Comparison of ENCODE assay signal across 16 cellular contexts in the genomic region with DNA sequence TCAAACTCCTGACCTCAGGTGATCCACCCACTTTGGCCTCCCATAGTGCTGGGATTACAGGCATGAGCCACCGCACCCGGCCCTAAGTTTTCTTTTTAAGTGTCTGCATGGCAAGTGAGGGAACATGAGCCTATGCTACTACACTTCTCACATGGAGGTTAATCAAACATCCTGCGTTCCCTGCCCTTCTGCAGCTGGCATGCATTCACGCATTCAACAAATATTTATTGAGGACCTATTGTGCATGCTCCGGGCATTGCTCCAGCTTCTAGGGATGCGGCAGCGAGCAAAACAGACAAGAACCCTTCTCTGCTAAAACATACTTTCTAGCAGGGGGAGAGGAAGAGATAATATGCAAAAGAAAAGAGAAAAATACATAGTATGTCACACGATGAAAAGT. TPM values are rescaled to one million over a fixed set of nuclear protein-coding genes. Genes with fewer than 3 reads are reported as not detected.
DNase-seq lines count a peak whose midpoint lies in the region; ATAC-seq, FAIRE-seq and TF ChIP-seq lines count a peak whose summit lies in the region.
"Had no signal": no experiment of that assay in that cellular context is flagged by ENCODE, and none has a peak within 500 bp of the region (broad histone marks: within the 10 kb centered on the region; RNA-seq: fewer than 3 reads in every experiment).

No MANE protein-coding gene starts in this region.

- no peaks in the 10 kb centered on the region for H3K79me2 ChIP-seq in astrocyte (ENCODE audit: insufficient read depth, low read length)

- no peak overlapping the region for H3K9ac ChIP-seq in astrocyte (ENCODE audit: low read length)

- in situ Hi-C loops in G401 (cut with HindIII; ENCODE audit: low sequenced_read_pairs), result no loop called here

- peaks cover 20% of the 10 kb centered on the region for H3K4me1 ChIP-seq in astrocyte (ENCODE audit: insufficient read depth, low read length)
- H3K4me1 ChIP-seq: psoas muscle had no signal

- H3K9me3 Mint-ChIP-seq in astrocyte (ENCODE audit: unreplicated experiment), result no peaks in the 10 kb centered on the region
- H3K9me3 Mint-ChIP-seq: activated B cell treated with CpG ODN at 0.5 μM for 24 hours had no signal

- ATAC-seq in HG03354 (IDR thresholded peaks at IDR 0.05; ENCODE audit: poor library complexity, severe bottlenecking, unreplicated experiment) (no peak), HG03175 (IDR thresholded peaks at IDR 0.05; ENCODE audit: unreplicated experiment) (no peak)
- ATAC-seq: psoas muscle; stimulated activated memory B cell treated with anti-CD40 and anti-IgM and Interleukin-4, amounts not matched to agents 10 μg/mL and 1 μg/mL and 100 μg/mL, for 72 hours had no signal

- no peaks in the 10 kb centered on the region for H3K36me3 ChIP-seq in astrocyte (ENCODE audit: insufficient read depth, low read length)

- H3K9me3 ChIP-seq in astrocyte (ENCODE audit: insufficient read depth, low read depth, low read length), result no peaks in the 10 kb centered on the region
- H3K9me3 ChIP-seq: psoas muscle had no signal

- no peak for FAIRE-seq in astrocyte (lab: Jason Lieb, UNC)
- FAIRE-seq: islet of Langerhans had no signal

- DNase-seq in DMS79 (lab: John Stamatoyannopoulos, UW) (peak; percentile 20), NCI-H2081 treated with DMSO at 0.1 percent for 48 hours (lab: John Stamatoyannopoulos, UW) (peak; percentile 33), astrocyte (ENCODE audit: low read depth) (peak; percentile 50), lung microvascular endothelial cell (ENCODE audit: low read depth in 2 of 2) (peak; percentile 62 to 86), glomerular visceral epithelial cell (ENCODE audit: extremely low spot score) (no peak), G401 (ENCODE audit: low spot score) (no peak)
- DNase-seq: activated B cell treated with CpG ODN at 0.5 μM for 24 hours; foreskin melanocyte; H7; psoas muscle; stimulated activated CD4-positive, alpha-beta T cell treated with anti-CD3 and anti-CD28 coated beads, Interleukin-4, amount 100 ng/mL, for 1 hour had no signal

- H3K4me3 Mint-ChIP-seq in astrocyte (ENCODE audit: unreplicated experiment), result no peak overlapping the region
- H3K4me3 Mint-ChIP-seq: activated B cell treated with CpG ODN at 0.5 μM for 24 hours; B cell; stimulated activated memory B cell treated with anti-CD40 and anti-IgM and Interleukin-4, amounts not matched to agents 10 μg/mL and 1 μg/mL and 100 μg/mL, for 72 hours had no signal

- TF ChIP-seq CTCF in astrocyte (IDR thresholded peaks at IDR 0.05; ENCODE audit: insufficient read depth, low read depth, low read length), result no peak

- H3K4me3 ChIP-seq in astrocyte (ENCODE audit: insufficient read depth, low read depth, low read length), result no peak overlapping the region
- H3K4me3 ChIP-seq: psoas muscle had no signal

- H4K20me1 ChIP-seq in astrocyte (ENCODE audit: insufficient read depth, low read length), result no peaks in the 10 kb centered on the region

- peaks cover 1% of the 10 kb centered on the region for H3K27me3 Mint-ChIP-seq in astrocyte (ENCODE audit: low read depth, unreplicated experiment)
- H3K27me3 Mint-ChIP-seq: activated B cell treated with CpG ODN at 0.5 μM for 24 hours; B cell; stimulated activated memory B cell treated with anti-CD40 and anti-IgM and Interleukin-4, amounts not matched to agents 10 μg/mL and 1 μg/mL and 100 μg/mL, for 72 hours had no signal

- H3K4me1 Mint-ChIP-seq in astrocyte (ENCODE audit: low read depth, unreplicated experiment), result peaks cover 7% of the 10 kb centered on the region

- peaks cover 8% of the 10 kb centered on the region for H3K36me3 Mint-ChIP-seq in astrocyte (ENCODE audit: low read depth, unreplicated experiment)

- H3K4me2 ChIP-seq in astrocyte (ENCODE audit: low read length), result peak overlapping the region; percentile 20

- H3K27ac Mint-ChIP-seq in astrocyte (ENCODE audit: unreplicated experiment), result no peak overlapping the region
- H3K27ac Mint-ChIP-seq: activated B cell treated with CpG ODN at 0.5 μM for 24 hours; B cell; stimulated activated memory B cell treated with anti-CD40 and anti-IgM and Interleukin-4, amounts not matched to agents 10 μg/mL and 1 μg/mL and 100 μg/mL, for 72 hours had no signal

- H2AFZ ChIP-seq in astrocyte (ENCODE audit: low read depth, low read length), result no peak overlapping the region

- no peaks in the 10 kb centered on the region for H3K27me3 ChIP-seq in astrocyte (ENCODE audit: insufficient read depth, low read length)

- no peak overlapping the region for H3K27ac ChIP-seq in astrocyte (ENCODE audit: low read depth, low read length)
- H3K27ac ChIP-seq: psoas muscle had no signal

RNA-seq across cellular contexts. Expression of gene ACKR4, which starts 42.6 kb away (rescaled TPM):
- total RNA-seq in astrocyte, result not detected in 2 replicates
- 0.20 and 1.3 TPM in 2 replicates for total RNA-seq in lung microvascular endothelial cell
- total RNA-seq in G401 (2014; rRNA removed; shearing (Covaris generic)), result not detected in 2 replicates
- total RNA-seq: H7 had no signal

Comparison
In these comparisons a context has a peak if more than half of its experiments do, and no peak if none do; other contexts are left out.
1. DNase-seq: peak in DMS79 (single experiment), NCI-H2081 treated with DMSO at 0.1 percent for 48 hours (single experiment), astrocyte (single experiment) and lung microvascular endothelial cell (2 of 2); none in glomerular visceral epithelial cell (single experiment) and G401 (single experiment).